In the genomic region with DNA sequence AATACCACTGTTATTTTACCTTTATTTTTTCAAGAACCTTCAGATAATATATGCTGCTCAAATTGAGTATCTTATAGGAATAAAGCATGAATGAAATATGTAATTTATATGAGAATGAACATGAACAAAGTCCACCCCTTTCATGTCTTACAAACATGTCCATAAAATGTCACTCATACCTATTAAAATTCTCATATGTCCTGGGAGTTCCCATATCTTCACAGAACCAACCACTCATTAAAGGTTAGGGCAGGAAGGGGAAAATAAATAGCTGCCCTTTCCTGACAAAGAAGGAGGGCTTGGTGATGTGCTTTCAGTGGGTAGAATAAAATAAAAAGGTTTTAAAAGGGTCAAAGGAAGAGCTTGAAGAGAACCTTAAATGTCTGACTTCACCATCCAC, we compare ENCODE assay signal across 33 cellular contexts.
"Had no signal": no experiment of that assay in that cellular context is flagged by ENCODE, and none has a peak within 500 bp of the region (broad histone marks: within the 10 kb centered on the region; RNA-seq: fewer than 3 reads in every experiment).

No MANE protein-coding gene starts in this region.

- H3K36me3 Mint-ChIP-seq: activated CD4-positive, alpha-beta memory T cell treated with anti-CD3 and anti-CD28 coated beads for 36 hours; activated naive CD4-positive, alpha-beta T cell treated with anti-CD3 and anti-CD28 coated beads, Interleukin-2, amount 50 U/mL, for 72 hours; activated naive CD8-positive, alpha-beta T cell treated with anti-CD3 and anti-CD28 coated beads for 36 hours had no signal

- H3K27ac Mint-ChIP-seq: activated B cell treated with CpG ODN at 0.5 μM for 24 hours; activated CD4-positive, alpha-beta memory T cell treated with anti-CD3 and anti-CD28 coated beads for 36 hours; activated CD4-positive, alpha-beta T cell treated with anti-CD3 and anti-CD28 coated beads, Interleukin-2, amount 10 ng/mL, durations not matched to agents 24 days and 14 days; activated CD8-positive, alpha-beta T cell treated with anti-CD3 and anti-CD28 coated beads for 36 hours; activated naive CD4-positive, alpha-beta T cell treated with anti-CD3 and anti-CD28 coated beads for 36 hours; activated naive CD4-positive, alpha-beta T cell treated with anti-CD3 and anti-CD28 coated beads, Interleukin-2, amount 50 U/mL, for 72 hours; activated naive CD8-positive, alpha-beta T cell treated with anti-CD3 and anti-CD28 coated beads for 36 hours; activated T-cell treated with anti-CD3 and anti-CD28 coated beads, Interleukin-2, amount 50 U/mL, for 72 hours; activated T-helper 1 cell treated with anti-CD3 and anti-CD28 coated beads, Interleukin-12 subunit alpha, Interleukin-12 subunit beta, Interleukin-2, Interleukin-4 antibody, amounts not matched to agents 30 ng/mL and 10 ng/mL and 1 ng/mL, durations not matched to agents 14 hours and 24 hours and 36 hours; activated T-helper 17 cell treated with anti-CD3 and anti-CD28 coated beads, Interleukin-2, amount 50 U/mL, for 72 hours; T-helper 1 cell treated with Interleukin-12 subunit alpha and Interleukin-12 subunit beta and Interleukin-4 antibody, amounts not matched to agents 30 μg/mL and 1 μg/mL, for 36 hours; T-helper 2 cell treated with Interferon-gamma antibody and Interleukin-4, amounts not matched to agents 5 μg/mL and 100 μg/mL, for 36 hours had no signal

- H3K9me3 Mint-ChIP-seq: activated B cell treated with CpG ODN at 0.5 μM for 24 hours; activated CD4-positive, alpha-beta memory T cell treated with anti-CD3 and anti-CD28 coated beads for 36 hours; activated CD4-positive, alpha-beta T cell treated with anti-CD3 and anti-CD28 coated beads, Interleukin-2, amount 10 ng/mL, durations not matched to agents 24 days and 14 days; activated CD8-positive, alpha-beta T cell treated with anti-CD3 and anti-CD28 coated beads for 36 hours; activated naive CD4-positive, alpha-beta T cell treated with anti-CD3 and anti-CD28 coated beads for 36 hours; activated naive CD4-positive, alpha-beta T cell treated with anti-CD3 and anti-CD28 coated beads, Interleukin-2, amount 50 U/mL, for 72 hours; activated naive CD8-positive, alpha-beta T cell treated with anti-CD3 and anti-CD28 coated beads for 36 hours; activated T-cell treated with anti-CD3 and anti-CD28 coated beads, Interleukin-2, amount 50 U/mL, for 4 hours; activated T-cell treated with anti-CD3 and anti-CD28 coated beads, Interleukin-2, amount 50 U/mL, for 72 hours; activated T-helper 1 cell treated with anti-CD3 and anti-CD28 coated beads, Interleukin-12 subunit alpha, Interleukin-12 subunit beta, Interleukin-2, Interleukin-4 antibody, amounts not matched to agents 30 ng/mL and 10 ng/mL and 1 ng/mL, durations not matched to agents 14 hours and 24 hours and 36 hours; activated T-helper 17 cell treated with anti-CD3 and anti-CD28 coated beads, Interleukin-2, amount 50 U/mL, for 72 hours; T-helper 1 cell treated with Interleukin-12 subunit alpha and Interleukin-12 subunit beta and Interleukin-4 antibody, amounts not matched to agents 30 μg/mL and 1 μg/mL, for 36 hours; T-helper 2 cell treated with Interferon-gamma antibody and Interleukin-4, amounts not matched to agents 5 μg/mL and 100 μg/mL, for 36 hours had no signal

- DNase-seq: activated B cell treated with CpG ODN at 0.5 μM for 24 hours; activated CD4-positive, alpha-beta memory T cell treated with anti-CD3 and anti-CD28 coated beads for 36 hours; activated CD4-positive, alpha-beta T cell treated with anti-CD3 and anti-CD28 coated beads for 4 hours; activated CD4-positive, alpha-beta T cell treated with anti-CD3 and anti-CD28 coated beads, Interleukin-2, amount 10 ng/mL, durations not matched to agents 24 days and 14 days; activated CD4-positive, alpha-beta T cell treated with anti-CD3 and anti-CD28 coated beads, Interleukin-2, amount 50 U/mL, for 1 hour; activated CD4-positive, alpha-beta T cell treated with anti-CD3 and anti-CD28 coated beads, Interleukin-2, amount 50 U/mL, for 4 hours; activated CD4-positive, CD25-positive, alpha-beta regulatory T cell treated with anti-CD3 and anti-CD28 coated beads, Interleukin-2, amount 50 U/mL, for 72 hours; activated CD8-positive, alpha-beta memory T cell treated with anti-CD3 and anti-CD28 coated beads, Interleukin-2, amount 50 U/mL, for 4 hours; activated CD8-positive, alpha-beta T cell treated with anti-CD3 and anti-CD28 coated beads for 36 hours; activated effector memory CD4-positive, alpha-beta T cell treated with anti-CD3 and anti-CD28 coated beads, Interleukin-2, amount 50 U/mL, for 16 hours; activated gamma-delta T cell treated with Interleukin-2 at 50 U/mL for 16 hours; activated naive CD4-positive, alpha-beta T cell; activated naive CD4-positive, alpha-beta T cell treated with anti-CD3 and anti-CD28 coated beads for 36 hours; activated naive CD4-positive, alpha-beta T cell treated with anti-CD3 and anti-CD28 coated beads, Interleukin-2, amount 50 U/mL, for 16 hours; activated naive CD8-positive, alpha-beta T cell treated with anti-CD3 and anti-CD28 coated beads for 36 hours; activated T-cell treated with anti-CD3 and anti-CD28 coated beads for 4 hours; activated T-cell treated with anti-CD3 and anti-CD28 coated beads, Interleukin-2, amount 50 U/mL, for 1 hour; activated T-cell treated with anti-CD3 and anti-CD28 coated beads, Interleukin-2, amount 50 U/mL, for 4 hours; activated T-cell treated with anti-CD3 and anti-CD28 coated beads, Interleukin-2, amount 50 U/mL, for 72 hours; adrenal gland; amniotic stem cell; aorta; body of pancreas; brain microvascular endothelial cell; central memory CD4-positive, alpha-beta T cell; T-helper 1 cell; T-helper 2 cell; T-helper 9 cell had no signal

- H3K27me3 Mint-ChIP-seq: activated B cell treated with CpG ODN at 0.5 μM for 24 hours; activated CD4-positive, alpha-beta memory T cell treated with anti-CD3 and anti-CD28 coated beads for 36 hours; activated CD4-positive, alpha-beta T cell treated with anti-CD3 and anti-CD28 coated beads, Interleukin-2, amount 10 ng/mL, durations not matched to agents 24 days and 14 days; activated CD8-positive, alpha-beta T cell treated with anti-CD3 and anti-CD28 coated beads for 36 hours; activated naive CD8-positive, alpha-beta T cell treated with anti-CD3 and anti-CD28 coated beads for 36 hours; activated T-helper 17 cell treated with anti-CD3 and anti-CD28 coated beads, Interleukin-2, amount 50 U/mL, for 72 hours had no signal

- ATAC-seq: activated CD8-positive, alpha-beta T cell treated with anti-CD3 and anti-CD28 coated beads for 36 hours; activated naive CD4-positive, alpha-beta T cell treated with anti-CD3 and anti-CD28 coated beads, Interleukin-2, amount 50 U/mL, for 72 hours; activated T-cell treated with anti-CD3 and anti-CD28 coated beads, Interleukin-2, amount 50 U/mL, for 4 hours; activated T-cell treated with anti-CD3 and anti-CD28 coated beads, Interleukin-2, amount 50 U/mL, for 72 hours; activated T-helper 17 cell treated with anti-CD3 and anti-CD28 coated beads, Interleukin-2, amount 50 U/mL, for 72 hours; body of pancreas had no signal

- H3K4me3 Mint-ChIP-seq: activated B cell treated with CpG ODN at 0.5 μM for 24 hours; activated CD4-positive, alpha-beta memory T cell treated with anti-CD3 and anti-CD28 coated beads for 36 hours; activated CD4-positive, alpha-beta T cell treated with anti-CD3 and anti-CD28 coated beads, Interleukin-2, amount 10 ng/mL, durations not matched to agents 24 days and 14 days; activated CD8-positive, alpha-beta T cell treated with anti-CD3 and anti-CD28 coated beads for 36 hours; activated naive CD4-positive, alpha-beta T cell treated with anti-CD3 and anti-CD28 coated beads for 36 hours; activated naive CD8-positive, alpha-beta T cell treated with anti-CD3 and anti-CD28 coated beads for 36 hours; activated T-cell treated with anti-CD3 and anti-CD28 coated beads, Interleukin-2, amount 50 U/mL, for 4 hours; activated T-cell treated with anti-CD3 and anti-CD28 coated beads, Interleukin-2, amount 50 U/mL, for 72 hours; activated T-helper 1 cell treated with anti-CD3 and anti-CD28 coated beads, Interleukin-12 subunit alpha, Interleukin-12 subunit beta, Interleukin-2, Interleukin-4 antibody, amounts not matched to agents 30 ng/mL and 10 ng/mL and 1 ng/mL, durations not matched to agents 14 hours and 24 hours and 36 hours; activated T-helper 17 cell treated with anti-CD3 and anti-CD28 coated beads, Interleukin-2, amount 50 U/mL, for 72 hours; T-helper 1 cell treated with Interleukin-12 subunit alpha and Interleukin-12 subunit beta and Interleukin-4 antibody, amounts not matched to agents 30 μg/mL and 1 μg/mL, for 36 hours; T-helper 2 cell treated with Interferon-gamma antibody and Interleukin-4, amounts not matched to agents 5 μg/mL and 100 μg/mL, for 36 hours had no signal
